19 cellular contexts compared by ENCODE assay signal in the genomic region with DNA sequence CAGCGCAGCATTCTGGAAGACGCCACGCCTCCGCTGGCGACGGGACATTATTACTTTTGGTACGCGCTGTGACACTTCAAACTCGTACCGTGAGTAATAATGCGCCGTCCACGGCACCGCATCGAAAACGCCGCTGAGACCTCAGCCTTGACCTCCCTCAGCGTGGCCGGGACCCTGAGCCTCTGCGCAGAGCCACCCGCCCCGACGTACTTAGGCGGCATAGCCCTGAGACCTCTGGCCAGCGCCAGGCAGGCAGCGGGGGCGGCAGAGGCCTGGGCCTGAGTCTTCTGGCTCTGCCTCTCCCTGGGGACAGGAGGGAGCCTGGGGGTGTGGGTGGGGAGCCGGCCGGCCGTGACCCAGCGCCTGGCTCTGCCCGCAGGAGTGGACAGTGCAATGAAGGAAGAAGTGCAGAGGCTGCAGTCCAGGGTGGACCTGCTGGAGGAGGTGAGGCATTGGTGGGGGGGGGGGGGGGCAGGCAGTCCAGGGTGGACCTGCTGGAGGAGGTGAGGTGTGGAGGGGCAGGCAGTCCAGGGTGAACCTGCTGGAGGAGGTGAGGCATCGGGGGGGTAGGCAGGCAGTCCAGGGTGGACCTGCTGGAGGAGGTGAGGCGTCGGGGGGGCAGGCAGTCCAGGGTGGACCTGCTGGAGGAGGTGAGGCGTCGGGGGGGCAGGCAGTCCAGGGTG. TPM values are rescaled to one million over a fixed set of nuclear protein-coding genes. Genes with fewer than 3 reads are reported as not detected.
DNase-seq lines count a peak whose midpoint lies in the region; ATAC-seq and TF ChIP-seq lines count a peak whose summit lies in the region.
"Had no signal": no experiment of that assay in that cellular context is flagged by ENCODE, and none has a peak within 500 bp of the region (broad histone marks: within the 10 kb centered on the region; RNA-seq: fewer than 3 reads in every experiment).

No MANE protein-coding gene starts in this region.

- intact Hi-C loops in esophagus muscularis mucosa (cut with DNase I) (no loop called here), psoas muscle (cut with DNase I) (no loop called here), uterus (cut with DNase I; ENCODE audit: low total_unique reads) (no loop called here)

- TF ChIP-seq CTCF in esophagus muscularis mucosa (IDR thresholded peaks at IDR 0.05) (no peak), psoas muscle (IDR thresholded peaks at IDR 0.05) (no peak), uterus (IDR thresholded peaks at IDR 0.05) (no peak)

- no peak for TF ChIP-seq RAD21 in Ishikawa (IDR thresholded peaks at IDR 0.05; ENCODE audit: low read depth)

- H3K36me3 ChIP-seq in esophagus muscularis mucosa, result peaks cover 0 to 83% (median 30%) of the 10 kb centered on the region in 4 donors
- H3K36me3 ChIP-seq in psoas muscle (ENCODE audit: insufficient read depth in 1 of 2, low read depth in 1 of 2), result peaks cover 0 to 22% of the 10 kb centered on the region in 2 donors
- H3K36me3 ChIP-seq in uterus, result no peaks in the 10 kb centered on the region
- H3K36me3 ChIP-seq: colonic mucosa had no signal

- peak overlapping the region in 1 of 4 donors; percentile 67 for H3K27ac ChIP-seq in esophagus muscularis mucosa (replicated peaks in 1 of 4)
- H3K27ac ChIP-seq in psoas muscle, result no peak overlapping the region
- peak overlapping the region in 1 of 2 donors; percentile 27 for H3K27ac ChIP-seq in uterus
- H3K27ac ChIP-seq: 22Rv1, colonic mucosa, VCaP had no signal

- 83% methylated on average over 27 of the region's 37 CpGs for WGBS in esophagus muscularis mucosa
- WGBS in psoas muscle, 3 donors, result 58 to 70% (median 62%) methylated on average over 35 to 37 of the region's 37 CpGs

- no peak for TF ChIP-seq EP300 in Ishikawa (IDR thresholded peaks at IDR 0.05; ENCODE audit: borderline replicate concordance)
- TF ChIP-seq EP300 in esophagus muscularis mucosa (IDR thresholded peaks at IDR 0.05), result no peak

- H3K4me3 ChIP-seq in esophagus muscularis mucosa (peak overlapping the region; percentile 12 to 65 (median 56)), psoas muscle (peak overlapping the region; percentile 60), uterus (no peak overlapping the region)
- H3K4me3 ChIP-seq: colonic mucosa had no signal

- peak; percentile 50 for DNase-seq in DMS 273 (lab: John Stamatoyannopoulos, UW; ENCODE audit: unreplicated experiment)
- DNase-seq in DMS 273 treated with DMSO at 0.1 percent for 48 hours (lab: John Stamatoyannopoulos, UW), result no peak
- DNase-seq in esophagus muscularis mucosa (ENCODE audit: extremely low spot score), result no peak
- DNase-seq in psoas muscle, result no peak
- no peak for DNase-seq in DMS53 (lab: John Stamatoyannopoulos, UW)
- DNase-seq in uterus, result no peak
- DNase-seq: amniotic stem cell, colonic mucosa, KG1, kidney glomerular epithelial cell, NCI-H187, NCI-H2227 treated with DMSO at 0.1 percent for 48 hours had no signal

- H3K9me3 ChIP-seq in esophagus muscularis mucosa, result no peaks in the 10 kb centered on the region
- no peaks in the 10 kb centered on the region for H3K9me3 ChIP-seq in psoas muscle
- H3K9me3 ChIP-seq in uterus, result no peaks in the 10 kb centered on the region
- H3K9me3 ChIP-seq: colonic mucosa, SK-N-SH had no signal

- TF ChIP-seq POLR2A in esophagus muscularis mucosa (IDR thresholded peaks at IDR 0.05; ENCODE audit: low read depth) (no peak), uterus (IDR thresholded peaks at IDR 0.05) (no peak)

- no peak for ATAC-seq in psoas muscle
- no peak for ATAC-seq in GM18502 (IDR thresholded peaks at IDR 0.05; ENCODE audit: poor library complexity, unreplicated experiment)

- peaks cover 0 to 55% (median 0%) of the 10 kb centered on the region in 4 donors for H3K27me3 ChIP-seq in esophagus muscularis mucosa
- H3K27me3 ChIP-seq in psoas muscle (ENCODE audit: insufficient read depth in 3 of 3, low read length in 2 of 3), result peaks cover 0 to 8% (median 3%) of the 10 kb centered on the region in 3 donors
- peaks cover 0 to 15% of the 10 kb centered on the region in 2 donors for H3K27me3 ChIP-seq in uterus

- H3K4me1 ChIP-seq in esophagus muscularis mucosa (peaks cover 3 to 39% (median 13%) of the 10 kb centered on the region in 4 donors), psoas muscle (no peaks in the 10 kb centered on the region), uterus (peaks cover 0 to 14% of the 10 kb centered on the region in 2 donors)
- H3K4me1 ChIP-seq: colonic mucosa had no signal

TF ChIP-seq in Ishikawa, 13 proteins besides CTCF, POLR2A, EP300 and RAD21:
- peak; percentile 32 for TF ChIP-seq EGR1 (IDR thresholded peaks at IDR 0.05)
- TF ChIP-seq, protein P1, sequence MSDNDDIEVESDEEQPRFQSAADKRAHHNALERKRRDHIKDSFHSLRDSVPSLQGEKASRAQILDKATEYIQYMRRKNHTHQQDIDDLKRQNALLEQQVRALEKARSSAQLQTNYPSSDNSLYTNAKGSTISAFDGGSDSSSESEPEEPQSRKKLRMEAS (IDR thresholded peaks at IDR 0.05), result no peak

RNA-seq across cellular contexts. Expression of a gene that starts 8.0 kb away (rescaled TPM):
- total RNA-seq in esophagus muscularis mucosa, result 100 to 1,000 TPM in 1 of 4 donors, 10 to 100 TPM in 3; 33.2 to 134 (median 78.7) TPM
- 10 to 100 TPM; 47.0 to 55.3 (median 48.8) TPM for total RNA-seq in psoas muscle
- 10 to 100 TPM; 34.7 to 73.4 (median 48.4) TPM for polyA plus RNA-seq in psoas muscle
- total RNA-seq in uterus, result 1,000 to 10,000 TPM in 1 of 4 donors, 100 to 1,000 TPM in 3; 119 to 1,791 (median 307) TPM

RNA-seq across cellular contexts. Expression of a gene that starts 16.5 kb away (rescaled TPM):
- total RNA-seq in esophagus muscularis mucosa (10 to 100 TPM; 22.0 to 52.8 (median 39.3) TPM), psoas muscle (10 to 100 TPM; 15.5 to 46.3 (median 31.5) TPM), uterus (10 to 100 TPM; 22.7 to 45.1 (median 38.6) TPM)
- polyA plus RNA-seq in psoas muscle, result 10 to 100 TPM; 25.9 to 66.5 (median 46.8) TPM

RNA-seq across cellular contexts. Expression of a gene that starts 41.7 kb away (rescaled TPM):
- total RNA-seq in esophagus muscularis mucosa (10 to 100 TPM in 3 of 4 donors, 1 to 10 TPM in 1; 6.6 to 27.8 (median 21.5) TPM), psoas muscle (1 to 10 TPM; 1.4 to 2.7 (median 2.3) TPM), uterus (10 to 100 TPM in 3 of 4 donors, 1 to 10 TPM in 1; 3.2 to 26.3 (median 21.0) TPM)
- polyA plus RNA-seq in psoas muscle, result 1 to 10 TPM; 2.2 to 5.3 (median 3.5) TPM
- total RNA-seq: bronchial epithelial cell; CD8-positive, alpha-beta memory T cell had no signal
- polyA plus RNA-seq: CD8-positive, alpha-beta memory T cell had no signal

Comparison
In these comparisons a context has a peak if more than half of its experiments do, and no peak if none do; other contexts are left out.
1. H3K4me3 ChIP-seq: peak in esophagus muscularis mucosa (4 of 4) and psoas muscle (single experiment); none in uterus (0 of 2).